In genomic region chr2:36407403-36407802, GRCh38 we compare ENCODE assay signal across 22 cellular contexts. TPM values are rescaled to one million over a fixed set of nuclear protein-coding genes. Genes with fewer than 3 reads are reported as not detected.
DNase-seq lines count a peak whose midpoint lies in the region; ATAC-seq and TF ChIP-seq lines count a peak whose summit lies in the region.
"Had no signal": no experiment of that assay in that cellular context is flagged by ENCODE, and none has a peak within 500 bp of the region (broad histone marks: within the 10 kb centered on the region; RNA-seq: fewer than 3 reads in every experiment).

No MANE protein-coding gene starts in this region.

- TF ChIP-seq POLR2A in body of pancreas (IDR thresholded peaks at IDR 0.05) = no peak

- WGBS in body of pancreas, 2 donors = 35 to 41% methylated on average over 4 of the region's 4 CpGs

- no peak for TF ChIP-seq CTCF in HFFc6 (IDR thresholded peaks at IDR 0.05)
- TF ChIP-seq CTCF in body of pancreas (IDR thresholded peaks at IDR 0.05) = no peak
- TF ChIP-seq CTCF in foreskin keratinocyte (conservative IDR thresholded peaks at IDR 0.05) = no peak
- no peak for TF ChIP-seq CTCF in Calu3 (IDR thresholded peaks at IDR 0.05; ENCODE audit: unreplicated experiment)

- no TSS peak for BruUV-seq in Calu3 (replicated peaks; lab: Mats Ljungman, UMichigan)

- DNase-seq in HFFc6 (no peak), body of pancreas (no peak), foreskin keratinocyte (no peak), NCI-H2171 treated with DMSO at 0.1 percent for 48 hours (lab: John Stamatoyannopoulos, UW) (no peak), Calu3 (no peak), T-helper 1 cell (no peak)
- DNase-seq: activated naive CD4-positive, alpha-beta T cell treated with anti-CD3 and anti-CD28 coated beads for 36 hours; activated T-cell treated with anti-CD3 and anti-CD28 coated beads, Interleukin-2, amount 50 U/mL, for 48 hours; cerebellar nuclear complex; effector memory CD4-positive, alpha-beta T cell; NCI-H1105 treated with DMSO at 0.1 percent for 48 hours; NCI-H2081 treated with DMSO at 0.1 percent for 48 hours; NCI-H510A treated with DMSO at 0.1 percent for 48 hours; NK-92 treated with Interleukin-12 subunit alpha and Interleukin-12 subunit beta, amount 100 ng/mL, for 24 hours; Peyer's patch; stimulated activated CD4-positive, alpha-beta T cell treated with anti-CD3 and anti-CD28 coated beads, Interleukin-2, amount 100 ng/mL, for 24 hours; stimulated activated naive B cell treated with anti-CD40 and anti-IgM and Interleukin-4, amounts not matched to agents 10 μg/mL and 1 μg/mL and 100 μg/mL, for 72 hours; T-helper 9 cell had no signal

- H3K4me3 Mint-ChIP-seq in HFFc6 (no peak overlapping the region; the same call in 1 of the 2 replicates), Calu3 (ENCODE audit: low read depth, unreplicated experiment) (no peak overlapping the region)
- H3K4me3 Mint-ChIP-seq: activated naive CD4-positive, alpha-beta T cell treated with anti-CD3 and anti-CD28 coated beads for 36 hours; stimulated activated naive B cell treated with anti-CD40 and anti-IgM and Interleukin-4, amounts not matched to agents 10 μg/mL and 1 μg/mL and 100 μg/mL, for 72 hours; type B pancreatic cell had no signal

- H3K4me1 Mint-ChIP-seq in HFFc6 (ENCODE audit: low read depth) (peaks cover 65% of the 10 kb centered on the region), Calu3 (ENCODE audit: low read depth, unreplicated experiment) (peaks cover 19% of the 10 kb centered on the region)

- peaks cover 37% of the 10 kb centered on the region for H3K36me3 Mint-ChIP-seq in HFFc6 (ENCODE audit: low read depth)
- no peaks in the 10 kb centered on the region for H3K36me3 Mint-ChIP-seq in Calu3 (ENCODE audit: insufficient read depth, unreplicated experiment)
- H3K36me3 Mint-ChIP-seq: stimulated activated naive B cell treated with anti-CD40 and anti-IgM and Interleukin-4, amounts not matched to agents 10 μg/mL and 1 μg/mL and 100 μg/mL, for 72 hours; type B pancreatic cell had no signal

- intact Hi-C loops in body of pancreas (cut with DNase I) (no loop called here), Calu3 (cut with micrococcal nuclease; ENCODE audit: unreplicated experiment) (no loop called here)

- CTCF ChIA-PET in Calu3 (lab: Charles Lee) = interaction anchor here (0.7 kb wide), 1 partner anchor 32 kb away, joined by 3 read pairs; no protein-coding TSS in a partner anchor

- H3K4me1 ChIP-seq in body of pancreas (peaks cover 22% of the 10 kb centered on the region), foreskin keratinocyte (peaks cover 40% of the 10 kb centered on the region), subcutaneous abdominal adipose tissue (ENCODE audit: control insufficient read depth in 5 of 5, insufficient read depth in 5 of 5, low read length in 5 of 5) (peaks cover 6 to 77% (median 39%) of the 10 kb centered on the region in 5 donors)

- peak overlapping the region in 3 of 4 donors; percentile 37 to 64 (median 61) for H3K27ac ChIP-seq in body of pancreas
- peak overlapping the region; percentile 11 for H3K27ac ChIP-seq in foreskin keratinocyte
- peak overlapping the region; percentile 59 for H3K27ac ChIP-seq in subcutaneous abdominal adipose tissue (ENCODE audit: low read depth, low read length)
- H3K27ac ChIP-seq: neutrophil, Peyer's patch had no signal

- H3K36me3 ChIP-seq in body of pancreas (replicated peaks in 1 of 2; ENCODE audit: insufficient read depth in 1 of 2, low read depth in 2 of 2) (no peaks in the 10 kb centered on the region), subcutaneous abdominal adipose tissue (ENCODE audit: control insufficient read depth in 5 of 5, insufficient read depth in 5 of 5, low read length in 5 of 5) (peaks cover 0 to 6% (median 0%) of the 10 kb centered on the region in 5 donors)
- H3K36me3 ChIP-seq: neutrophil, Peyer's patch had no signal

- H3K9ac ChIP-seq in subcutaneous abdominal adipose tissue (ENCODE audit: low read length in 5 of 5) = peak overlapping the region in 2 of 5 donors; percentile 14 to 16

- H3K27me3 ChIP-seq in body of pancreas (no peaks in the 10 kb centered on the region), foreskin keratinocyte (no peaks in the 10 kb centered on the region), subcutaneous abdominal adipose tissue (ENCODE audit: control insufficient read depth in 5 of 5, insufficient read depth in 4 of 5, low read length in 5 of 5) (no peaks in the 10 kb centered on the region)
- H3K27me3 ChIP-seq: Peyer's patch had no signal

- no peaks in the 10 kb centered on the region for H3K9me3 ChIP-seq in body of pancreas
- H3K9me3 ChIP-seq in subcutaneous abdominal adipose tissue (ENCODE audit: control insufficient read depth in 5 of 5, low read length in 5 of 5) = no peaks in the 10 kb centered on the region
- H3K9me3 ChIP-seq: neutrophil, Peyer's patch had no signal

- ATAC-seq in body of pancreas (no peak), foreskin keratinocyte (no peak)
- ATAC-seq: HCT116; stimulated activated naive B cell treated with anti-CD40 and anti-IgM and Interleukin-4, amounts not matched to agents 10 μg/mL and 1 μg/mL and 100 μg/mL, for 72 hours had no signal

- H3K9me3 Mint-ChIP-seq in HFFc6 (no peaks in the 10 kb centered on the region), Calu3 (ENCODE audit: low read depth, unreplicated experiment) (no peaks in the 10 kb centered on the region)
- H3K9me3 Mint-ChIP-seq: activated naive CD4-positive, alpha-beta T cell treated with anti-CD3 and anti-CD28 coated beads for 36 hours; stimulated activated naive B cell treated with anti-CD40 and anti-IgM and Interleukin-4, amounts not matched to agents 10 μg/mL and 1 μg/mL and 100 μg/mL, for 72 hours had no signal

- H3K4me3 ChIP-seq in body of pancreas = no peak overlapping the region
- H3K4me3 ChIP-seq in subcutaneous abdominal adipose tissue (ENCODE audit: low read depth in 1 of 5, low read length in 5 of 5) = no peak overlapping the region
- H3K4me3 ChIP-seq: Peyer's patch had no signal

- peak overlapping the region; percentile 79 for H3K27ac Mint-ChIP-seq in HFFc6
- H3K27ac Mint-ChIP-seq in Calu3 (ENCODE audit: unreplicated experiment) = no peak overlapping the region
- H3K27ac Mint-ChIP-seq: activated naive CD4-positive, alpha-beta T cell treated with anti-CD3 and anti-CD28 coated beads for 36 hours; stimulated activated naive B cell treated with anti-CD40 and anti-IgM and Interleukin-4, amounts not matched to agents 10 μg/mL and 1 μg/mL and 100 μg/mL, for 72 hours; type B pancreatic cell had no signal

- H3K27me3 Mint-ChIP-seq in HFFc6 (ENCODE audit: insufficient read depth) (peaks cover 7% of the 10 kb centered on the region; the same call in 1 of the 2 replicates), Calu3 (ENCODE audit: unreplicated experiment) (no peaks in the 10 kb centered on the region)
- H3K27me3 Mint-ChIP-seq: stimulated activated naive B cell treated with anti-CD40 and anti-IgM and Interleukin-4, amounts not matched to agents 10 μg/mL and 1 μg/mL and 100 μg/mL, for 72 hours; type B pancreatic cell had no signal

RNA-seq across cellular contexts. Expression of gene CRIM1, which starts 51.8 kb away (rescaled TPM):
- total RNA-seq in HFFc6 (2021; fragmentation: NEBNext Ultra II Directional; extraction: Animal tissue kit (Norgen Biotek cat#: 25700)) = 100 to 1,000 TPM; 731 to 946 (median 839) TPM
- total RNA-seq in body of pancreas (10 to 100 TPM; 41.5 to 64.6 TPM), foreskin keratinocyte (76.8 and 99.4 TPM in 2 replicates), Calu3 (2022) (48.0 and 57.6 TPM in 2 replicates)
- 11.7 and 19.3 TPM in 2 replicates for polyA plus RNA-seq in foreskin keratinocyte

Comparison
In these comparisons a context has a peak if more than half of its experiments do, and no peak if none do; other contexts are left out.
1. H3K27ac ChIP-seq: peak in every context shown above with its lines; median percentile 61 in body of pancreas; 59 in subcutaneous abdominal adipose tissue; 11 in foreskin keratinocyte.